14 cellular contexts compared by ENCODE assay signal in the genomic region with DNA sequence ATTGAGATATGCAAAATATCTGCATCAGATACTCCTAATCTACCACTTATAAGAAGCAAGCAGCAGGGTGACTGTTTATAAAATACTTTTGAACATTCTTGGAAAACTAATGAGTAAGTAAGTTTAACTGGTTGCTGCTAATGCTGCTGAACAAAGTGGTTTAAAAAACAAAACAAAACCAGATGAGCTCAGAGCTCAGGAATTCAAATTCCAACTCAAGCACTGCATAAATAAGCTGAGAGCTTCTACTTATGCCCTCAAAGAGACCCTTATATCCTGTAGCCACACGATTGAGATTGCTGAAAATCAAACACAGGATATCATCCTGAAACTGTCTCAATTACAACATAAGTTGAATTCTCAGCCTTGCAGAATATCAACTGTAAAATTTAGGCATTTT.
DNase-seq lines count a peak whose midpoint lies in the region; ATAC-seq, FAIRE-seq and TF ChIP-seq lines count a peak whose summit lies in the region.
"Had no signal": no experiment of that assay in that cellular context is flagged by ENCODE, and none has a peak within 500 bp of the region (broad histone marks: within the 10 kb centered on the region; RNA-seq: fewer than 3 reads in every experiment).

No MANE protein-coding gene starts in this region.

- H3K36me3 Mint-ChIP-seq in astrocyte (ENCODE audit: low read depth, unreplicated experiment) (no peaks in the 10 kb centered on the region), nephron progenitor cell (ENCODE audit: low read depth) (no peaks in the 10 kb centered on the region)

- H4K20me1 ChIP-seq in astrocyte (ENCODE audit: insufficient read depth, low read length) = no peaks in the 10 kb centered on the region

- H3K4me1 ChIP-seq in astrocyte (ENCODE audit: insufficient read depth, low read length) = peaks cover 11% of the 10 kb centered on the region
- H3K4me1 ChIP-seq: heart right ventricle, sigmoid colon, tibial artery had no signal

- intact Hi-C loops in head of caudate nucleus (cut with DNase I) = no loop called here

- H3K4me1 Mint-ChIP-seq in astrocyte (ENCODE audit: low read depth, unreplicated experiment) = peaks cover 21% of the 10 kb centered on the region
- H3K4me1 Mint-ChIP-seq in nephron progenitor cell = peaks cover 6% of the 10 kb centered on the region

- no peaks in the 10 kb centered on the region for H3K79me2 ChIP-seq in astrocyte (ENCODE audit: insufficient read depth, low read length)

- DNase-seq in A172 (ENCODE audit: low spot score) (peak; percentile 78), HFF-Myc (ENCODE audit: extremely low read depth, low read depth) (peak; percentile 55), astrocyte (ENCODE audit: low read depth) (peak; percentile 87), kidney epithelial cell (ENCODE audit: low read depth) (peak; percentile 78), nephron progenitor cell (no peak), OCI-M2 (lab: John Stamatoyannopoulos, UW; ENCODE audit: unreplicated experiment) (no peak), head of caudate nucleus (no peak)
- DNase-seq: activated naive CD4-positive, alpha-beta T cell treated with Interleukin-2 at 50 U/mL for 16 hours; heart right ventricle; midbrain; NCI-H1694; sigmoid colon; tibial artery had no signal

- H2AFZ ChIP-seq in astrocyte (ENCODE audit: low read depth, low read length) = no peak overlapping the region

- no peaks in the 10 kb centered on the region for H3K27me3 ChIP-seq in astrocyte (ENCODE audit: insufficient read depth, low read length)
- H3K27me3 ChIP-seq in kidney epithelial cell (ENCODE audit: control insufficient read depth, insufficient read depth, low read length) = no peaks in the 10 kb centered on the region
- H3K27me3 ChIP-seq: heart right ventricle, sigmoid colon, tibial artery had no signal

- H3K27me3 Mint-ChIP-seq in astrocyte (ENCODE audit: low read depth, unreplicated experiment) (no peaks in the 10 kb centered on the region), nephron progenitor cell (ENCODE audit: low read depth, poor library complexity) (no peaks in the 10 kb centered on the region)

- H3K36me3 ChIP-seq in astrocyte (ENCODE audit: insufficient read depth, low read length) (no peaks in the 10 kb centered on the region), kidney epithelial cell (ENCODE audit: control insufficient read depth, insufficient read depth, low read length) (no peaks in the 10 kb centered on the region)
- H3K36me3 ChIP-seq: heart right ventricle, sigmoid colon, tibial artery had no signal

- H3K27ac Mint-ChIP-seq in astrocyte (ENCODE audit: unreplicated experiment) (peak overlapping the region; percentile 68), nephron progenitor cell (no peak overlapping the region)

- H3K4me2 ChIP-seq in astrocyte (ENCODE audit: low read length) = peak overlapping the region; percentile 64

- TF ChIP-seq CTCF in HFF-Myc (IDR thresholded peaks at IDR 0.05; ENCODE audit: low read depth, low read length, missing control alignments) (no peak), astrocyte (IDR thresholded peaks at IDR 0.05; ENCODE audit: insufficient read depth, low read depth, low read length) (no peak), kidney epithelial cell (IDR thresholded peaks at IDR 0.05; ENCODE audit: insufficient read depth, low read length, poor library complexity, severe bottlenecking) (no peak), nephron progenitor cell (IDR thresholded peaks at IDR 0.05) (no peak)

- H3K4me3 Mint-ChIP-seq in astrocyte (ENCODE audit: unreplicated experiment) = no peak overlapping the region
- H3K4me3 Mint-ChIP-seq in nephron progenitor cell = no peak overlapping the region

- H3K4me3 ChIP-seq in HFF-Myc (replicated peaks; ENCODE audit: low read depth, low read length) = no peak overlapping the region
- no peak overlapping the region for H3K4me3 ChIP-seq in astrocyte (ENCODE audit: insufficient read depth, low read depth, low read length)
- no peak overlapping the region for H3K4me3 ChIP-seq in kidney epithelial cell (ENCODE audit: low read depth, low read length)
- H3K4me3 ChIP-seq: heart right ventricle, sigmoid colon, tibial artery had no signal

- no peaks in the 10 kb centered on the region for H3K9me3 ChIP-seq in astrocyte (ENCODE audit: insufficient read depth, low read depth, low read length)
- H3K9me3 ChIP-seq: sigmoid colon, tibial artery had no signal

- peak overlapping the region; percentile 39 for H3K27ac ChIP-seq in astrocyte (ENCODE audit: low read depth, low read length)
- H3K27ac ChIP-seq: heart right ventricle, sigmoid colon, tibial artery had no signal

- H3K9me3 Mint-ChIP-seq in astrocyte (ENCODE audit: unreplicated experiment) = no peaks in the 10 kb centered on the region
- no peaks in the 10 kb centered on the region for H3K9me3 Mint-ChIP-seq in nephron progenitor cell

- no peak for ATAC-seq in HG02840 (IDR thresholded peaks at IDR 0.05; ENCODE audit: low FRiP score, unreplicated experiment)
- ATAC-seq: heart right ventricle had no signal

- no peak overlapping the region for H3K9ac ChIP-seq in astrocyte (ENCODE audit: low read length)

- FAIRE-seq in astrocyte (lab: Jason Lieb, UNC) = no peak

Comparison
In these comparisons a context has a peak if more than half of its experiments do, and no peak if none do; other contexts are left out.
1. DNase-seq: peak in A172 (single experiment), HFF-Myc (single experiment), astrocyte (single experiment) and kidney epithelial cell (single experiment); none in nephron progenitor cell (single experiment), OCI-M2 (single experiment) and head of caudate nucleus (0 of 42).